Comparison of ENCODE assay signal across 1 cellular context in the genomic region with DNA sequence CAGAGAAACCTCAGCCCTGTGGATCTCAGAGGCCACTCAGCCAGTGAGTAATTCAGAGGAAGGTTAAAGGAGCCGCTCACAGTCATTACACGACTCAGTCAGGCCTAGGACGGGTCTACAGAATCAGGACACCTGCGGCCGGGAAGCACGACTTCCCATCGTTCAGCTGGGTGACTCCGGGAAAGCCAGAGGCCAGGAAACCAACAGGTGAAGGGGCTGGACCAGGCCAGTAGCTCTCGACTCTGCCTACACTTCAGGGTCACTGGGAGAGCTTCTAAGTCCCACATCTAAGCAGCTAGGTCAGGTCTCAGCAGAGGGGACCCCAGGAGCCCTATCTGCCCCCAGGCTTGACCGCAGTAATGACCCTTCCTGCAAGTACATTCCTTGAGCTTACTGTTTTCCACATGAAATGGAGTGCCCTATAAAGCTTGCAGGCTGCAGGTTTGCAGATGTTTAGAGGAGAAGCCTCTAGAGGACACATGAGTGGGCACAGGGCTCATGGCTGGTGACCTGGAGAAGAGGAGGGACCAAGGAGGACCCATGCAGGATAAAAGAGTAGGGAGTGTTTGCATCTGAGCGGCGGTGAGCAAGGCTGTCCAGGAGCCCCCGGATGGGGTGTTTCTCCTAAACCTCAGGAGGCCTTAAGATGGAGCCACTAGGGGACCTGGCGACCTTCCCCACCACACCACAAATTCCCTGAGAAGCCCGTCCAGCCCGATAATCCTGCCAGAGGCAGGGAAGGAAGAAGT.
TF ChIP-seq lines count a peak whose summit lies in the region.

No MANE protein-coding gene starts in this region.

TF ChIP-seq in H1, 55 proteins besides CTCF, POLR2A, EP300 and RAD21:
- no peak for TF ChIP-seq GABPA (IDR thresholded peaks at IDR 0.05; ENCODE audit: borderline replicate concordance, insufficient read depth, low read length)
- no peak for TF ChIP-seq SP1 (IDR thresholded peaks at IDR 0.05; ENCODE audit: low read depth, low read length)
- TF ChIP-seq ZNF274 (IDR thresholded peaks at IDR 0.05; ENCODE audit: borderline replicate concordance, extremely low read depth, low read length) = no peak
- no peak for TF ChIP-seq EGR1 (IDR thresholded peaks at IDR 0.05; ENCODE audit: borderline replicate concordance, low read depth, low read length)
- no peak for TF ChIP-seq POLR2AphosphoS5 (IDR thresholded peaks at IDR 0.05; ENCODE audit: low read depth, low read length)
- no peak for TF ChIP-seq CBX8 (IDR thresholded peaks at IDR 0.05; ENCODE audit: borderline replicate concordance, low read depth, low read length)
- no peak for TF ChIP-seq SIRT6 (IDR thresholded peaks at IDR 0.05; ENCODE audit: low read length)
- TF ChIP-seq CHD7 (IDR thresholded peaks at IDR 0.05; ENCODE audit: insufficient replicate concordance, low read length) = no peak
- no peak for TF ChIP-seq SIX5 (IDR thresholded peaks at IDR 0.05; ENCODE audit: low read depth, low read length)
